19 cellular contexts compared by ENCODE assay signal in the genomic region with DNA sequence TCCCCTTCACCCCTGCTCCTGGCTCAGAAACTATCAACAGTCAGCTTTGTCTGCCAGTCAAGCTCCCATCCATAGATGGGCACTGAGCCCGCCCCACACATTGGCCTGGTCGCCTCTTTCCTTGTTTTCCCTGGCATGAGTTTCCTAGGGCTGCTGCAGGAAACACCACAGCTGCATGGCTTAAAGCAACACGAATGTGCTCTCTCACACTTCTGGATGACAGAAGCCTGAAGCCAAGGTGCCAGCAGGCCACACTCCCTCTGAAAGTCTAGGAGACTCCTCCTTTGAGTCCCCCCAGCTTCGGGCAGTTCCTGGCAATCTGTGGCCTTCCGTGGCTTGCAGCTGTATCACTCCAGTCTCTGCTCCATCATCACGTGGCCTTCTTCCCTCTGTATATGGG.
A peak's percentile ranks its signal among the peaks of the same experiment; 100 is the strongest.
DNase-seq lines count a peak whose midpoint lies in the region; ATAC-seq lines count a peak whose summit lies in the region.
"Had no signal": no experiment of that assay in that cellular context is flagged by ENCODE, and none has a peak within 500 bp of the region (broad histone marks: within the 10 kb centered on the region; RNA-seq: fewer than 3 reads in every experiment).

No MANE protein-coding gene starts in this region.

- no peaks in the 10 kb centered on the region for H3K9me3 Mint-ChIP-seq in activated T-cell treated with anti-CD3 and anti-CD28 coated beads, Interleukin-2, amount 50 U/mL, for 24 hours
- H3K9me3 Mint-ChIP-seq in activated T-cell treated with anti-CD3 and anti-CD28 coated beads, Interleukin-2, amount 50 U/mL, for 4 hours = no peaks in the 10 kb centered on the region
- H3K9me3 Mint-ChIP-seq in activated CD8-positive, alpha-beta memory T cell treated with anti-CD3 and anti-CD28 coated beads, Interleukin-2, amount 10 ng/mL, durations not matched to agents 7 days and 5 days (ENCODE audit: low read depth) = no peaks in the 10 kb centered on the region
- H3K9me3 Mint-ChIP-seq: CD8-positive, alpha-beta memory T cell had no signal

- peak overlapping the region; percentile 82 for H3K27ac ChIP-seq in substantia nigra (ENCODE audit: low read depth, low read length, poor library complexity, severe bottlenecking)
- H3K27ac ChIP-seq: KMS-11, psoas muscle had no signal

- no peak overlapping the region for H3K27ac Mint-ChIP-seq in activated T-cell treated with anti-CD3 and anti-CD28 coated beads, Interleukin-2, amount 50 U/mL, for 24 hours
- H3K27ac Mint-ChIP-seq in activated CD8-positive, alpha-beta memory T cell treated with anti-CD3 and anti-CD28 coated beads, Interleukin-2, amount 10 ng/mL, durations not matched to agents 7 days and 5 days = no peak overlapping the region

- ATAC-seq in activated T-cell treated with anti-CD3 and anti-CD28 coated beads, Interleukin-2, amount 50 U/mL, for 4 hours = no peak
- no peak for ATAC-seq in activated CD8-positive, alpha-beta memory T cell treated with anti-CD3 and anti-CD28 coated beads, Interleukin-2, amount 10 ng/mL, durations not matched to agents 7 days and 5 days
- ATAC-seq in GM21786 (IDR thresholded peaks at IDR 0.05; ENCODE audit: unreplicated experiment) = no peak
- ATAC-seq: psoas muscle had no signal

- no peaks in the 10 kb centered on the region for H3K36me3 Mint-ChIP-seq in activated T-cell treated with anti-CD3 and anti-CD28 coated beads, Interleukin-2, amount 50 U/mL, for 24 hours (ENCODE audit: low read depth)
- no peaks in the 10 kb centered on the region for H3K36me3 Mint-ChIP-seq in activated T-cell treated with anti-CD3 and anti-CD28 coated beads, Interleukin-2, amount 50 U/mL, for 4 hours (ENCODE audit: insufficient read depth)
- H3K36me3 Mint-ChIP-seq in activated CD8-positive, alpha-beta memory T cell treated with anti-CD3 and anti-CD28 coated beads, Interleukin-2, amount 10 ng/mL, durations not matched to agents 7 days and 5 days = no peaks in the 10 kb centered on the region
- H3K36me3 Mint-ChIP-seq: CD8-positive, alpha-beta memory T cell had no signal

- peaks cover 3% of the 10 kb centered on the region for H3K27me3 Mint-ChIP-seq in activated T-cell treated with anti-CD3 and anti-CD28 coated beads, Interleukin-2, amount 50 U/mL, for 24 hours
- H3K27me3 Mint-ChIP-seq in activated T-cell treated with anti-CD3 and anti-CD28 coated beads, Interleukin-2, amount 50 U/mL, for 4 hours (ENCODE audit: low read depth) = no peaks in the 10 kb centered on the region
- H3K27me3 Mint-ChIP-seq in activated CD8-positive, alpha-beta memory T cell treated with anti-CD3 and anti-CD28 coated beads, Interleukin-2, amount 10 ng/mL, durations not matched to agents 7 days and 5 days = peaks cover 8% of the 10 kb centered on the region

- CTCF ChIA-PET in activated CD8-positive, alpha-beta memory T cell treated with anti-CD3 and anti-CD28 coated beads, Interleukin-2, amount 10 ng/mL, durations not matched to agents 7 days and 5 days (lab: Charles Lee) = interaction anchor here (1.2 to 1.4 kb wide), 2 partner anchors 10 to 126 kb away, joined by 3 to 4 read pairs; no protein-coding TSS in a partner anchor

- DNase-seq in activated T-cell treated with anti-CD3 and anti-CD28 coated beads, Interleukin-2, amount 50 U/mL, for 24 hours = peak; percentile 12
- DNase-seq in activated T-cell treated with anti-CD3 and anti-CD28 coated beads, Interleukin-2, amount 50 U/mL, for 4 hours = no peak
- DNase-seq in dermis blood vessel endothelial cell (peak; percentile 30), midbrain (lab: John Stamatoyannopoulos, UW) (peak; percentile 70), substantia nigra (lab: John Stamatoyannopoulos, UW) (peak in 37 of 49 donors; percentile 14 to 83 (median 49))
- DNase-seq in activated CD8-positive, alpha-beta memory T cell treated with anti-CD3 and anti-CD28 coated beads, Interleukin-2, amount 10 ng/mL, durations not matched to agents 7 days and 5 days = no peak
- DNase-seq in activated CD8-positive, alpha-beta memory T cell treated with anti-CD3 and anti-CD28 coated beads for 24 hours = no peak
- DNase-seq: activated CD8-positive, alpha-beta memory T cell treated with anti-CD3 and anti-CD28 coated beads, Interleukin-2, amount 50 U/mL, for 4 hours; cortex of kidney; NCI-H1417 treated with DMSO at 0.1 percent for 48 hours; NCI-H446 treated with DMSO at 0.1 percent for 48 hours; stimulated activated CD4-positive, alpha-beta T cell treated with anti-CD3 and anti-CD28 coated beads, Interleukin-1b, Interleukin-23, amount 100 ng/mL, for 48 hours; stimulated activated CD8-positive, alpha-beta memory T cell treated with anti-CD3 and anti-CD28 coated beads, Interleukin-4, amount 100 ng/mL, for 48 hours; trophoblast cell had no signal

- no peak overlapping the region for H3K4me3 Mint-ChIP-seq in activated T-cell treated with anti-CD3 and anti-CD28 coated beads, Interleukin-2, amount 50 U/mL, for 24 hours
- H3K4me3 Mint-ChIP-seq in activated T-cell treated with anti-CD3 and anti-CD28 coated beads, Interleukin-2, amount 50 U/mL, for 4 hours = no peak overlapping the region
- no peak overlapping the region for H3K4me3 Mint-ChIP-seq in activated CD8-positive, alpha-beta memory T cell treated with anti-CD3 and anti-CD28 coated beads, Interleukin-2, amount 10 ng/mL, durations not matched to agents 7 days and 5 days
- H3K4me3 Mint-ChIP-seq: CD8-positive, alpha-beta memory T cell; mesothelial cell of epicardium had no signal

- H3K4me1 Mint-ChIP-seq in activated T-cell treated with anti-CD3 and anti-CD28 coated beads, Interleukin-2, amount 50 U/mL, for 24 hours (ENCODE audit: low read depth) = peaks cover 3% of the 10 kb centered on the region
- H3K4me1 Mint-ChIP-seq in activated T-cell treated with anti-CD3 and anti-CD28 coated beads, Interleukin-2, amount 50 U/mL, for 4 hours (ENCODE audit: low read depth) = peaks cover 7% of the 10 kb centered on the region
- H3K4me1 Mint-ChIP-seq in activated CD8-positive, alpha-beta memory T cell treated with anti-CD3 and anti-CD28 coated beads, Interleukin-2, amount 10 ng/mL, durations not matched to agents 7 days and 5 days = peaks cover 4% of the 10 kb centered on the region
- H3K4me1 Mint-ChIP-seq: mesothelial cell of epicardium had no signal

Comparison
In these comparisons a context has a peak if more than half of its experiments do, and no peak if none do; other contexts are left out.
1. DNase-seq: peak in activated T-cell treated with anti-CD3 and anti-CD28 coated beads, Interleukin-2, amount 50 U/mL, for 24 hours (single experiment), dermis blood vessel endothelial cell (single experiment), midbrain (single experiment) and substantia nigra (37 of 49); none in activated T-cell treated with anti-CD3 and anti-CD28 coated beads, Interleukin-2, amount 50 U/mL, for 4 hours (single experiment), activated CD8-positive, alpha-beta memory T cell treated with anti-CD3 and anti-CD28 coated beads, Interleukin-2, amount 10 ng/mL, durations not matched to agents 7 days and 5 days (single experiment) and activated CD8-positive, alpha-beta memory T cell treated with anti-CD3 and anti-CD28 coated beads for 24 hours (single experiment).